11 cellular contexts compared by ENCODE assay signal in the genomic region with DNA sequence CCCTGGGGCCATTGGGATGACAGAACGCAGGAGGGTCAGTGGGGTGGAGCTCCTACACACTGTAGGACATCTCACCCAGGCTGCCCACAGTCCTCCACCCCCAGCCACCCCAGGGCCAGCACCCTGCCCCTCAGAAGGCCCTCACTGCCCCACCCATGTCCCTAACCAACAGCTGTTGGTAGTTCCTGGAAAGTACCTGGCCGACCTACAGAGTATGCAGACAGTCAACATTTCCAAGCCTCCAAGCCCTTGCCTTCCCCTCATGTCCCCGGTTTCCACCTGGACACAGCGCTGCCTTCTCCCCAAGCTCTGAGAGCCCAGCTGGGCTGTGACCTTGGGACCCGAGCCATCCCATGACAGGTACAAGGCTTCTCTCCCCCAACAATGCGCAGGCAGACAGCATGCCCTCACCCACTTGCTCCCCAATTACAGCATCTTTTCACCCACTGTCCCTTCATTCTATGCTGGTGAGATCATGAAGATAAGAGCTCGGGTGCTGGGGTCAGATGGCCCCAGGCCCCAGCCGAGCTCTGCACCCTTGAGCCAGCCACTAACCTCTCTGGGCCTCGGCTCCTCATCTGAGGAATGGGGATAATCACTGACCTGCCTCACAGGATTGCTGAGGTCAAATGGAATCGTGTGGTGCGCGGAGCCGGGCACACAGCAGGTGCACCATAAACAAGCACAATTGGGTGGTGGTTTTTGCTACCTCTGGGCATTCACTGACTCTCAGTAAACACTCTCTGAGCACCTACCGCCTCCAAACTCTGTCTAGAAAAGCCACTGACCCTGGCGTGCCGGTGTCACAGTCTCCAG. TPM values are rescaled to one million over a fixed set of nuclear protein-coding genes. Genes with fewer than 3 reads are reported as not detected.
DNase-seq lines count a peak whose midpoint lies in the region; ATAC-seq and TF ChIP-seq lines count a peak whose summit lies in the region.
"Had no signal": no experiment of that assay in that cellular context is flagged by ENCODE, and none has a peak within 500 bp of the region (broad histone marks: within the 10 kb centered on the region; RNA-seq: fewer than 3 reads in every experiment).

No MANE protein-coding gene starts in this region.

- H3K4me3 ChIP-seq in mammary epithelial cell (replicated peaks in 1 of 3; ENCODE audit: insufficient read depth in 1 of 3, low read depth in 2 of 3, low read length in 3 of 3) (no peak overlapping the region), mucosa of descending colon (no peak overlapping the region), right cardiac atrium (ENCODE audit: low read length) (no peak overlapping the region)
- H3K4me3 ChIP-seq: right atrium auricular region had no signal

- H3K4me2 ChIP-seq in mammary epithelial cell (ENCODE audit: insufficient read depth, low read depth, low read length) (no peak overlapping the region), H9 (ENCODE audit: insufficient read depth, insufficient read length, low read length) (no peak overlapping the region)

- no peak overlapping the region for H2BK5ac ChIP-seq in H9 (ENCODE audit: insufficient read length, low read length)

- H3K4me3 Mint-ChIP-seq in MCF 10A (ENCODE audit: unreplicated experiment) = no peak overlapping the region
- H3K4me3 Mint-ChIP-seq in H9 = no peak overlapping the region

- H4K8ac ChIP-seq in H9 (replicated peaks; ENCODE audit: insufficient read length, low read depth, low read length) = no peak overlapping the region

- intact Hi-C loops in MCF 10A (cut with micrococcal nuclease) (no loop called here), mammary epithelial cell (cut with micrococcal nuclease) (no loop called here), mucosa of descending colon (cut with DNase I, micrococcal nuclease) (no loop called here), right cardiac atrium (cut with DNase I) (no loop called here)

- H2BK20ac ChIP-seq in H9 (ENCODE audit: low read depth, low read length, poor library complexity, severe bottlenecking) = no peak overlapping the region

- 84% methylated on average over 16 of the region's 16 CpGs for WGBS in mammary epithelial cell (ENCODE audit: low coverage, missing lambda C conversion rate)
- 87% methylated on average over 16 of the region's 16 CpGs for WGBS in right cardiac atrium
- no CpG with 5 or more reads among the region's 16 CpGs for WGBS in H9 (ENCODE audit: extremely low coverage, insufficient read length, low lambda C conversion rate)

- no peak overlapping the region for H2AK5ac ChIP-seq in H9 (ENCODE audit: insufficient read length, low read length)

- H3K36me3 ChIP-seq in mammary epithelial cell (ENCODE audit: insufficient read depth, low read length) (no peaks in the 10 kb centered on the region), mucosa of descending colon (ENCODE audit: low read depth) (no peaks in the 10 kb centered on the region)
- H3K36me3 ChIP-seq: BE2C, right atrium auricular region had no signal

- H3K9me3 ChIP-seq in mammary epithelial cell (replicated peaks; ENCODE audit: insufficient read depth, low read length) (no peaks in the 10 kb centered on the region), mucosa of descending colon (no peaks in the 10 kb centered on the region), right cardiac atrium (ENCODE audit: control insufficient read depth, low read length) (no peaks in the 10 kb centered on the region), H9 (ENCODE audit: control insufficient read depth, low read depth, low read length) (no peaks in the 10 kb centered on the region)
- H3K9me3 ChIP-seq: BE2C, right atrium auricular region had no signal

- H3T11ph ChIP-seq in H9 (ENCODE audit: low read length) = no peak overlapping the region

- H3K27ac ChIP-seq in mammary epithelial cell (ENCODE audit: insufficient read depth, low read depth, low read length) (no peak overlapping the region), right cardiac atrium (ENCODE audit: low read length) (no peak overlapping the region), H9 (ENCODE audit: insufficient read length, low read depth, low read length) (no peak overlapping the region)

- H3K79me2 ChIP-seq in mammary epithelial cell (ENCODE audit: insufficient read depth, low read length) (no peaks in the 10 kb centered on the region), H9 (ENCODE audit: insufficient read depth, low read length) (no peaks in the 10 kb centered on the region)

- POLR2A ChIA-PET in MCF 10A (lab: Yijun Ruan, JAX) = interaction anchor here (1.2 to 1.4 kb wide), 3 partner anchors 22 to 173 kb away, joined by 3 read pairs; no protein-coding TSS in a partner anchor

- H2BK12ac ChIP-seq in H9 (ENCODE audit: insufficient read length, low read depth, low read length) = no peak overlapping the region

- H3K18ac ChIP-seq in H9 (ENCODE audit: insufficient read length, low read depth, low read length) = no peak overlapping the region

- no peaks in the 10 kb centered on the region for H3K9me3 Mint-ChIP-seq in MCF 10A (ENCODE audit: unreplicated experiment)
- H3K9me3 Mint-ChIP-seq in activated naive CD4-positive, alpha-beta T cell treated with anti-CD3 and anti-CD28 coated beads, Interleukin-2, amount 50 U/mL, for 72 hours = no peaks in the 10 kb centered on the region
- H3K9me3 Mint-ChIP-seq in H9 = no peaks in the 10 kb centered on the region

- DNase-seq in MCF 10A (ENCODE audit: unreplicated experiment) (no peak), mammary epithelial cell (no peak), mucosa of descending colon (peak in 1 of 3 donors; percentile 43), right cardiac atrium (no peak), iPS-NIHi7 (ENCODE audit: extremely low spot score) (no peak), H9 (no peak)
- DNase-seq in activated naive CD4-positive, alpha-beta T cell treated with anti-CD3 and anti-CD28 coated beads, Interleukin-2, amount 50 U/mL, for 72 hours (ENCODE audit: low spot score in 2 of 2) = no peak
- DNase-seq in activated effector memory CD4-positive, alpha-beta T cell treated with anti-CD3 and anti-CD28 coated beads, Interleukin-2, amount 50 U/mL, for 16 hours = no peak
- DNase-seq: BE2C, kidney glomerular epithelial cell had no signal

- no peaks in the 10 kb centered on the region for H3K27me3 ChIP-seq in mammary epithelial cell (ENCODE audit: insufficient read depth, low read length)
- H3K27me3 ChIP-seq in right cardiac atrium (ENCODE audit: control insufficient read depth, insufficient read depth) = no peaks in the 10 kb centered on the region
- H3K27me3 ChIP-seq in H9 (ENCODE audit: insufficient read depth, low read length) = no peaks in the 10 kb centered on the region
- H3K27me3 ChIP-seq: BE2C, right atrium auricular region had no signal

- H3K79me1 ChIP-seq in H9 (ENCODE audit: insufficient read depth, low read depth, low read length, poor library complexity, severe bottlenecking) = no peaks in the 10 kb centered on the region

- H2BK15ac ChIP-seq in H9 (ENCODE audit: low read depth, low read length) = no peak overlapping the region

- no peaks in the 10 kb centered on the region for H3K36me3 Mint-ChIP-seq in MCF 10A (ENCODE audit: insufficient read depth, unreplicated experiment)
- H3K36me3 Mint-ChIP-seq in activated naive CD4-positive, alpha-beta T cell treated with anti-CD3 and anti-CD28 coated beads, Interleukin-2, amount 50 U/mL, for 72 hours = peaks cover 12 to 43% of the 10 kb centered on the region in 2 donors
- no peaks in the 10 kb centered on the region for H3K36me3 Mint-ChIP-seq in H9 (ENCODE audit: insufficient read depth in 1 of 3, low read depth in 3 of 3)

- H3K9ac ChIP-seq in mammary epithelial cell (ENCODE audit: insufficient read depth, low read length) (no peak overlapping the region), H9 (ENCODE audit: extremely low read depth, insufficient read length, low read length) (no peak overlapping the region)

- no peaks in the 10 kb centered on the region for H3K27me3 Mint-ChIP-seq in MCF 10A (ENCODE audit: insufficient read depth, unreplicated experiment)
- peaks cover 3% of the 10 kb centered on the region; the same call in 1 of the 2 replicates for H3K27me3 Mint-ChIP-seq in H9 (ENCODE audit: low read depth)

- H3K56ac ChIP-seq in H9 (ENCODE audit: insufficient read length, low read depth, low read length) = no peak overlapping the region

- dilution Hi-C loops in mammary epithelial cell (cut with HindIII; ENCODE audit: low sequenced_read_pairs) = no loop called here

- H3K23ac ChIP-seq in H9 (ENCODE audit: insufficient read length, low read depth, low read length) = no peak overlapping the region

- H3K4me1 ChIP-seq in mammary epithelial cell (ENCODE audit: insufficient read depth, low read length) (peaks cover 33% of the 10 kb centered on the region), mucosa of descending colon (ENCODE audit: low read depth) (peaks cover 22% of the 10 kb centered on the region), right cardiac atrium (ENCODE audit: control insufficient read depth, insufficient read depth, low read length) (no peaks in the 10 kb centered on the region), H9 (ENCODE audit: insufficient read depth, low read length) (peaks cover 3% of the 10 kb centered on the region; the same call in 1 of the 2 replicates)
- H3K4me1 ChIP-seq: BE2C, right atrium auricular region had no signal

- ATAC-seq in activated naive CD4-positive, alpha-beta T cell treated with anti-CD3 and anti-CD28 coated beads, Interleukin-2, amount 50 U/mL, for 72 hours = no peak
- ATAC-seq in mucosa of descending colon (peak; percentile 60), right cardiac atrium (no peak)

- H4K5ac ChIP-seq in H9 (ENCODE audit: insufficient read length, low read depth, low read length) = no peak overlapping the region

- peaks cover 38% of the 10 kb centered on the region for H3K4me1 Mint-ChIP-seq in MCF 10A (ENCODE audit: insufficient read depth, unreplicated experiment)
- H3K4me1 Mint-ChIP-seq in H9 = peaks cover 39 to 48% of the 10 kb centered on the region in 2 experiments

- TF ChIP-seq CTCF in MCF 10A (IDR thresholded peaks at IDR 0.05; ENCODE audit: unreplicated experiment) (no peak), mammary epithelial cell (conservative IDR thresholded peaks at IDR 0.05 in 1 of 2, IDR thresholded peaks at IDR 0.05 in 1 of 2; ENCODE audit: extremely low read depth in 1 of 2, insufficient read depth in 1 of 2, low read depth in 1 of 2, low read length in 2 of 2) (no peak), mucosa of descending colon (IDR thresholded peaks at IDR 0.05) (no peak), H9 (conservative IDR thresholded peaks at IDR 0.05) (no peak)

- BruUV-seq in MCF 10A (replicated peaks; lab: Mats Ljungman, UMichigan) = no TSS peak
- no TSS peak for BruUV-seq in mammary epithelial cell (replicated peaks; lab: Mats Ljungman, UMichigan)

- H3K27ac Mint-ChIP-seq in MCF 10A (ENCODE audit: low read depth, unreplicated experiment) (peak overlapping the region; percentile 97), H9 (0 out of 7 replicates have a peak overlapping the region, but pooled peaks of 1 of the 3 experiments have one; percentile 38)
- H3K27ac Mint-ChIP-seq in activated naive CD4-positive, alpha-beta T cell treated with anti-CD3 and anti-CD28 coated beads, Interleukin-2, amount 50 U/mL, for 72 hours = peak overlapping the region; percentile 98

- in situ Hi-C loops in mammary epithelial cell (cut with MboI; ENCODE audit: low sequenced_read_pairs in 2 of 2) = no loop called here

- no peaks in the 10 kb centered on the region for H4K20me1 ChIP-seq in mammary epithelial cell (ENCODE audit: insufficient read depth, low read length)
- no peaks in the 10 kb centered on the region for H4K20me1 ChIP-seq in H9 (ENCODE audit: control insufficient read depth, insufficient read depth, insufficient read length)

- no peaks in the 10 kb centered on the region for H3K23me2 ChIP-seq in H9 (ENCODE audit: insufficient read length, low read depth, low read length, poor library complexity, severe bottlenecking)

- H3K4ac ChIP-seq in H9 (ENCODE audit: low read depth, low read length) = no peak overlapping the region

- no peak overlapping the region for H4K91ac ChIP-seq in H9 (ENCODE audit: insufficient read length, low read depth, low read length)

- H3K14ac ChIP-seq in H9 (ENCODE audit: insufficient read depth, low read length) = no peak overlapping the region

- H2AFZ ChIP-seq in mammary epithelial cell (ENCODE audit: low read depth, low read length) (no peak overlapping the region), H9 (ENCODE audit: low read length) (no peak overlapping the region)

- no peak overlapping the region for H2BK120ac ChIP-seq in H9 (ENCODE audit: low read depth, low read length, poor library complexity, severe bottlenecking)

- CTCF ChIA-PET in MCF 10A (lab: Yijun Ruan, JAX) (interaction anchor here (1.8 to 2.9 kb wide), 3 partner anchors 26 to 36 kb away, joined by 4 to 13 read pairs (median 8); no protein-coding TSS in a partner anchor), mammary epithelial cell (lab: Charles Lee; ENCODE audit: low non-redundant PET) (no interaction called here)

RNA-seq across cellular contexts. Expression of a gene that starts 11.2 kb away (rescaled TPM):
- 15.9 and 21.6 TPM in 2 replicates for total RNA-seq in MCF 10A (2022)
- 1 to 10 TPM in 1 of 2 donors, not detected in 1; 1.7 TPM for total RNA-seq in mammary epithelial cell
- 1.8 TPM for polyA plus RNA-seq in mammary epithelial cell
- polyA minus RNA-seq in mammary epithelial cell = 0.62 TPM
- total RNA-seq in activated naive CD4-positive, alpha-beta T cell treated with anti-CD3 and anti-CD28 coated beads, Interleukin-2, amount 50 U/mL, for 72 hours = 100 to 1,000 TPM; 248 to 298 TPM
- total RNA-seq in mucosa of descending colon = 10 to 100 TPM; 24.1 to 71.1 (median 48.1) TPM
- 10 to 100 TPM; 25.4 to 55.1 (median 40.5) TPM for total RNA-seq in right cardiac atrium
- polyA plus RNA-seq in right cardiac atrium = 14.4 TPM
- 0.15 and 0.20 TPM in 2 replicates for total RNA-seq in H9 (2021)

RNA-seq across cellular contexts. Expression of a gene that starts 23.0 kb away (rescaled TPM):
- total RNA-seq in MCF 10A (2022) = 0.32 and 0.47 TPM in 2 replicates
- not detected for total RNA-seq in mammary epithelial cell
- 0.05 TPM for polyA plus RNA-seq in mammary epithelial cell
- polyA minus RNA-seq in mammary epithelial cell = not detected
- under 1 TPM; 0.31 to 0.66 TPM for total RNA-seq in activated naive CD4-positive, alpha-beta T cell treated with anti-CD3 and anti-CD28 coated beads, Interleukin-2, amount 50 U/mL, for 72 hours
- total RNA-seq in mucosa of descending colon = under 1 TPM in 1 of 3 donors, not detected in 2; 0.22 TPM
- total RNA-seq in right cardiac atrium = not detected
- 0.07 TPM for polyA plus RNA-seq in right cardiac atrium
- total RNA-seq in H9 (2021) = not detected in 2 replicates
- total RNA-seq: right atrium auricular region had no signal
